Comparison of ENCODE assay signal across 1 cellular context in the genomic region with DNA sequence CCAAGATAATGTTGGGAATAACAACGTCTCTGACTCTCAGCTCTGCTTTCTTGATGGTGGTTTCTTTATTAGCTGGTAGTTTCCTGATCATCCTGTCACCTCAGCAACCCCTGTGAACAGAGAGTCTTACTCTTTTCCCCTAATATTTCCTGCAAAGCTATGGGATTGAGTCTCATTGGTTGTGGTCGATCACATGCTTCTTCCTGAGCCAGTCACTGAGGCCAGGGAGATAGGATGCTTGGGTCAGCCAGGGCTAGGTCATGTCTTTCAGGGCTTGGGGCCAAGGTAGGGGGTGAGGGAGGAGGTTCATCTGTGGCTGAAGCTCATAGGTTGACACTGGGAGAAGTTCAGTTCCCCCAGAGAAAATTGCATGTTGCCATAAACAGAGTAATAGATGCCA.
TF ChIP-seq lines count a peak whose summit lies in the region.

No MANE protein-coding gene starts in this region.

TF ChIP-seq in HCT116, 20 proteins besides CTCF, POLR2A, EP300 and RAD21 (continued from another document):
- TF ChIP-seq, protein P1, sequence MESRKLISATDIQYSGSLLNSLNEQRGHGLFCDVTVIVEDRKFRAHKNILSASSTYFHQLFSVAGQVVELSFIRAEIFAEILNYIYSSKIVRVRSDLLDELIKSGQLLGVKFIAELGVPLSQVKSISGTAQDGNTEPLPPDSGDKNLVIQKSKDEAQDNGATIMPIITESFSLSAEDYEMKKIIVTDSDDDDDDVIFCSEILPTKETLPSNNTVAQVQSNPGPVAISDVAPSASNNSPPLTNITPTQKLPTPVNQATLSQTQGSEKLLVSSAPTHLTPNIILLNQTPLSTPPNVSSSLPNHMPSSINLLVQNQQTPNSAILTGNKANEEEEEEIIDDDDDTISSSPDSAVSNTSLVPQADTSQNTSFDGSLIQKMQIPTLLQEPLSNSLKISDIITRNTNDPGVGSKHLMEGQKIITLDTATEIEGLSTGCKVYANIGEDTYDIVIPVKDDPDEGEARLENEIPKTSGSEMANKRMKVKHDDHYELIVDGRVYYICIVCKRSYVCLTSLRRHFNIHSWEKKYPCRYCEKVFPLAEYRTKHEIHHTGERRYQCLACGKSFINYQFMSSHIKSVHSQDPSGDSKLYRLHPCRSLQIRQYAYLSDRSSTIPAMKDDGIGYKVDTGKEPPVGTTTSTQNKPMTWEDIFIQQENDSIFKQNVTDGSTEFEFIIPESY (IDR thresholded peaks at IDR 0.05; ENCODE audit: extremely low read depth, insufficient replicate concordance, low read length), result no peak
- TF ChIP-seq REST (IDR thresholded peaks at IDR 0.05; ENCODE audit: low read depth), result no peak
- TF ChIP-seq CBX3 (IDR thresholded peaks at IDR 0.05; ENCODE audit: low read depth), result no peak
- TF ChIP-seq EZH2phosphoT487 (IDR thresholded peaks at IDR 0.05; ENCODE audit: borderline replicate concordance), result no peak
- TF ChIP-seq FOSL1 (IDR thresholded peaks at IDR 0.05; ENCODE audit: low read depth), result no peak
- TF ChIP-seq MAX (IDR thresholded peaks at IDR 0.05), result no peak
- no peak for TF ChIP-seq ZNF274 (IDR thresholded peaks at IDR 0.05; ENCODE audit: low read depth, low read length)
- TF ChIP-seq POLR2AphosphoS5 (IDR thresholded peaks at IDR 0.05; ENCODE audit: low read depth, low read length), result no peak
- no peak for TF ChIP-seq SIN3A (IDR thresholded peaks at IDR 0.05; ENCODE audit: low read depth)
- TF ChIP-seq CEBPB (IDR thresholded peaks at IDR 0.05; ENCODE audit: low read depth), result no peak
- no peak for TF ChIP-seq YY1 (IDR thresholded peaks at IDR 0.05; ENCODE audit: extremely low read depth, insufficient replicate concordance, low read depth, low read length)
- no peak for TF ChIP-seq ELF1 (IDR thresholded peaks at IDR 0.05; ENCODE audit: borderline replicate concordance, low read depth)
- TF ChIP-seq JUND (IDR thresholded peaks at IDR 0.05), result no peak
- TF ChIP-seq SRF (IDR thresholded peaks at IDR 0.05; ENCODE audit: low read depth), result no peak
- TF ChIP-seq EGR1 (IDR thresholded peaks at IDR 0.05; ENCODE audit: low read depth), result no peak
- TF ChIP-seq, protein P2, sequence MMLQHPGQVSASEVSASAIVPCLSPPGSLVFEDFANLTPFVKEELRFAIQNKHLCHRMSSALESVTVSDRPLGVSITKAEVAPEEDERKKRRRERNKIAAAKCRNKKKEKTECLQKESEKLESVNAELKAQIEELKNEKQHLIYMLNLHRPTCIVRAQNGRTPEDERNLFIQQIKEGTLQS (IDR thresholded peaks at IDR 0.05), result no peak
- no peak for TF ChIP-seq TCF7L2 (IDR thresholded peaks at IDR 0.05; ENCODE audit: borderline replicate concordance, extremely low read depth, insufficient read depth, insufficient read length)
- TF ChIP-seq SP1 (IDR thresholded peaks at IDR 0.05; ENCODE audit: low read depth), result no peak
- TF ChIP-seq ZFX (IDR thresholded peaks at IDR 0.05), result no peak
TF ChIP-seq in HCT116: peak in this region for 0.
